Comparison of ENCODE assay signal across 12 cellular contexts in genomic region chr2:182980652-182981051, GRCh38. TPM values are rescaled to one million over a fixed set of nuclear protein-coding genes. Genes with fewer than 3 reads are reported as not detected.
DNase-seq lines count a peak whose midpoint lies in the region; ATAC-seq, FAIRE-seq and TF ChIP-seq lines count a peak whose summit lies in the region.
"Had no signal": no experiment of that assay in that cellular context is flagged by ENCODE, and none has a peak within 500 bp of the region (broad histone marks: within the 10 kb centered on the region; RNA-seq: fewer than 3 reads in every experiment).

No MANE protein-coding gene starts in this region.

- DNase-seq in cardiac muscle cell (ENCODE audit: low read depth in 1 of 2, low spot score in 1 of 2) (no peak), heart left ventricle (no peak), GM19239 (ENCODE audit: insufficient read length, low spot score) (no peak)
- DNase-seq: Right ventricle myocardium superior, T-cell had no signal

- peak overlapping the region; percentile 43 for H3K27ac ChIP-seq in cardiac muscle cell
- no peak overlapping the region for H3K27ac ChIP-seq in heart left ventricle
- peak overlapping the region; percentile 38; the same call in 1 of the 2 replicates for H3K27ac ChIP-seq in VCaP
- H3K27ac ChIP-seq: A549, C4-2B, SJSA1 had no signal

- TF ChIP-seq CTCF in cardiac muscle cell (IDR thresholded peaks at IDR 0.05; ENCODE audit: low read depth, low read length) (no peak), heart left ventricle (IDR thresholded peaks at IDR 0.05) (no peak), VCaP (conservative IDR thresholded peaks at IDR 0.05) (no peak)

- intact Hi-C loops in heart left ventricle (cut with DNase I): loop anchor here in 7 of 10 donors (5.0 to 10.0 kb wide), 5 partner anchors 54 to 218 kb away; partner anchors contain the start of gene NCKAP1 (in 1 of the 7)

- 96 to 100% (median 97%) methylated on average over 1 of the region's 1 CpG for WGBS in heart left ventricle, 4 donors

- no peak for TF ChIP-seq POLR2A in heart left ventricle (IDR thresholded peaks at IDR 0.05)

- ATAC-seq in heart left ventricle: no peak
- no peak for ATAC-seq in GM19455 (IDR thresholded peaks at IDR 0.05; ENCODE audit: unreplicated experiment)
- no peak for ATAC-seq in GM18868 (IDR thresholded peaks at IDR 0.05; ENCODE audit: unreplicated experiment)
- no peak for ATAC-seq in HG03432 (IDR thresholded peaks at IDR 0.05; ENCODE audit: unreplicated experiment)
- ATAC-seq: T-cell had no signal

- H3K4me3 ChIP-seq in cardiac muscle cell (no peak overlapping the region), heart left ventricle (no peak overlapping the region)
- H3K4me3 ChIP-seq: A549, SJSA1 had no signal

- H3K27me3 ChIP-seq in cardiac muscle cell (no peaks in the 10 kb centered on the region), heart left ventricle (no peaks in the 10 kb centered on the region)
- H3K27me3 ChIP-seq: SJSA1 had no signal

- peak; percentile 31 for FAIRE-seq in GM19239 (lab: Jason Lieb, UNC)
- FAIRE-seq: A549 had no signal

- no peaks in the 10 kb centered on the region for H3K9me3 ChIP-seq in cardiac muscle cell (ENCODE audit: low read depth)
- no peaks in the 10 kb centered on the region for H3K9me3 ChIP-seq in heart left ventricle
- H3K9me3 ChIP-seq: A549, SJSA1 had no signal

- no peaks in the 10 kb centered on the region for H3K4me1 ChIP-seq in cardiac muscle cell (ENCODE audit: low read depth)
- no peaks in the 10 kb centered on the region for H3K4me1 ChIP-seq in heart left ventricle
- H3K4me1 ChIP-seq: SJSA1 had no signal

- H3K36me3 ChIP-seq in cardiac muscle cell (peaks cover 70% of the 10 kb centered on the region), heart left ventricle (peaks cover 0 to 99% (median 30%) of the 10 kb centered on the region in 9 donors)

RNA-seq across cellular contexts. Expression of gene NCKAP1, which starts 57.6 kb away (rescaled TPM):
- total RNA-seq in cardiac muscle cell (90.4 and 91.4 TPM in 2 replicates), heart left ventricle (100 to 1,000 TPM; 113 to 164 (median 138) TPM)
- polyA plus RNA-seq in cardiac muscle cell (81.7 and 102 TPM in 2 replicates), heart left ventricle (100 to 1,000 TPM in 1 of 2 donors, 10 to 100 TPM in 1; 33.5 to 168 TPM)

Comparison
In these comparisons a context has a peak if more than half of its experiments do, and no peak if none do; other contexts are left out.
1. H3K27ac ChIP-seq: peak in cardiac muscle cell (single experiment) and VCaP (single experiment); none in heart left ventricle (0 of 12).